Comparison of ENCODE assay signal across 1 cellular context in the genomic region with DNA sequence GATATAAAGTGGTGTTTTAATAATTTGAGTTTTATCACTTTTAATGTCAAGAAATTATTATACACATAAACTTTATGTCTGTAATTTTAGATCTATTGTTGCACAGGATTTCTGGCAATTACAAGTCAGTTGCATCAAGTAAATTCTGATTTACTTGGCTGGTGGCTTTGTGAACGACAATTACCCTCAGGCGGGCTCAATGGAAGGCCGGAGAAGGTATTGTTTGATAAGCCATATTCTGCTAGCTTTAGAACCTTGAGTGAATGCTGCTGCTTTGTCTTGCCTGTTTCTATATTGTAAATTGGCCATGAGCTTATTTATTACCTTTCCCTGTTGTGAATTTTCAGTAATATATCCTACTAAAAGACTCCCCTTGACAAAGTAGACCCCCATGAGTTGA.
TF ChIP-seq lines count a peak whose summit lies in the region.

No MANE protein-coding gene starts in this region.

TF ChIP-seq in GM23338, 12 proteins besides CTCF, POLR2A, EP300 and RAD21:
- TF ChIP-seq, protein P1, sequence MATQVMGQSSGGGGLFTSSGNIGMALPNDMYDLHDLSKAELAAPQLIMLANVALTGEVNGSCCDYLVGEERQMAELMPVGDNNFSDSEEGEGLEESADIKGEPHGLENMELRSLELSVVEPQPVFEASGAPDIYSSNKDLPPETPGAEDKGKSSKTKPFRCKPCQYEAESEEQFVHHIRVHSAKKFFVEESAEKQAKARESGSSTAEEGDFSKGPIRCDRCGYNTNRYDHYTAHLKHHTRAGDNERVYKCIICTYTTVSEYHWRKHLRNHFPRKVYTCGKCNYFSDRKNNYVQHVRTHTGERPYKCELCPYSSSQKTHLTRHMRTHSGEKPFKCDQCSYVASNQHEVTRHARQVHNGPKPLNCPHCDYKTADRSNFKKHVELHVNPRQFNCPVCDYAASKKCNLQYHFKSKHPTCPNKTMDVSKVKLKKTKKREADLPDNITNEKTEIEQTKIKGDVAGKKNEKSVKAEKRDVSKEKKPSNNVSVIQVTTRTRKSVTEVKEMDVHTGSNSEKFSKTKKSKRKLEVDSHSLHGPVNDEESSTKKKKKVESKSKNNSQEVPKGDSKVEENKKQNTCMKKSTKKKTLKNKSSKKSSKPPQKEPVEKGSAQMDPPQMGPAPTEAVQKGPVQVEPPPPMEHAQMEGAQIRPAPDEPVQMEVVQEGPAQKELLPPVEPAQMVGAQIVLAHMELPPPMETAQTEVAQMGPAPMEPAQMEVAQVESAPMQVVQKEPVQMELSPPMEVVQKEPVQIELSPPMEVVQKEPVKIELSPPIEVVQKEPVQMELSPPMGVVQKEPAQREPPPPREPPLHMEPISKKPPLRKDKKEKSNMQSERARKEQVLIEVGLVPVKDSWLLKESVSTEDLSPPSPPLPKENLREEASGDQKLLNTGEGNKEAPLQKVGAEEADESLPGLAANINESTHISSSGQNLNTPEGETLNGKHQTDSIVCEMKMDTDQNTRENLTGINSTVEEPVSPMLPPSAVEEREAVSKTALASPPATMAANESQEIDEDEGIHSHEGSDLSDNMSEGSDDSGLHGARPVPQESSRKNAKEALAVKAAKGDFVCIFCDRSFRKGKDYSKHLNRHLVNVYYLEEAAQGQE (IDR thresholded peaks at IDR 0.05; ENCODE audit: unreplicated experiment), result no peak
- TF ChIP-seq CREB1 (CRISPR knock-in tag; IDR thresholded peaks at IDR 0.05; ENCODE audit: low read depth) (no peak), EZH2phosphoT487 (IDR thresholded peaks at IDR 0.05; ENCODE audit: unreplicated experiment) (no peak), JUNB (IDR thresholded peaks at IDR 0.05; ENCODE audit: unreplicated experiment) (no peak), NANOG (IDR thresholded peaks at IDR 0.05; ENCODE audit: borderline replicate concordance) (no peak), EZH2 (IDR thresholded peaks at IDR 0.05; ENCODE audit: low read depth, unreplicated experiment) (no peak), STAT1 (IDR thresholded peaks at IDR 0.05; ENCODE audit: unreplicated experiment) (no peak), ZNF114 (CRISPR knock-in tag; IDR thresholded peaks at IDR 0.05) (no peak), ZNF462 (CRISPR knock-in tag; IDR thresholded peaks at IDR 0.05) (no peak), POLR2AphosphoS5 (IDR thresholded peaks at IDR 0.05; ENCODE audit: low read depth) (no peak), ETS1 (IDR thresholded peaks at IDR 0.05) (no peak), ZNF331 (CRISPR knock-in tag; IDR thresholded peaks at IDR 0.05; ENCODE audit: low read depth) (no peak)
